Comparison of ENCODE assay signal across 8 cellular contexts in genomic region chr3:8964436-8965370, GRCh38. TPM values are rescaled to one million over a fixed set of nuclear protein-coding genes. Genes with fewer than 3 reads are reported as not detected.
DNase-seq lines count a peak whose midpoint lies in the region; ATAC-seq, FAIRE-seq and TF ChIP-seq lines count a peak whose summit lies in the region.

No MANE protein-coding gene starts in this region.

- H3K4me3 ChIP-seq in A549 (no peak overlapping the region), HEK293 (ENCODE audit: low read depth, low read length) (no peak overlapping the region), adrenal gland (no peak overlapping the region), spleen (no peak overlapping the region)

- TF ChIP-seq RAD21 in A549 (conservative IDR thresholded peaks at IDR 0.05 in 1 of 2, IDR thresholded peaks at IDR 0.05 in 1 of 2): no peak

- peak; percentile 10 to 50; a peak in 3 of 6 replicates for ATAC-seq in A549
- ATAC-seq in HG02970 (IDR thresholded peaks at IDR 0.05; ENCODE audit: low FRiP score, unreplicated experiment): no peak
- ATAC-seq in Right ventricle myocardium inferior: no peak

- FAIRE-seq in A549 (lab: Jason Lieb, UNC): no peak

- H3K4me2 ChIP-seq in A549: peak overlapping the region; percentile 82

- TF ChIP-seq POLR2A in A549 (IDR thresholded peaks at IDR 0.05; ENCODE audit: low read length) (no peak), adrenal gland (IDR thresholded peaks at IDR 0.05) (no peak), spleen (IDR thresholded peaks at IDR 0.05) (no peak)

- H3K9me3 ChIP-seq in A549 (no peaks in the 10 kb centered on the region), HEK293 (ENCODE audit: control insufficient read depth, insufficient read depth, low read depth, low read length) (no peaks in the 10 kb centered on the region), adrenal gland (replicated peaks in 1 of 3) (no peaks in the 10 kb centered on the region), spleen (no peaks in the 10 kb centered on the region)

- H3K4me1 ChIP-seq in A549: peaks cover 30% of the 10 kb centered on the region
- peaks cover 5% of the 10 kb centered on the region; the same call in 1 of the 2 replicates for H3K4me1 ChIP-seq in HEK293 (ENCODE audit: control insufficient read depth, insufficient read depth, low read length)
- peaks cover 6 to 12% of the 10 kb centered on the region in 2 donors for H3K4me1 ChIP-seq in adrenal gland (replicated peaks in 1 of 2)
- peaks cover 13 to 40% (median 19%) of the 10 kb centered on the region in 6 donors for H3K4me1 ChIP-seq in spleen

- peaks cover 3 to 5% of the 10 kb centered on the region in 2 experiments; a peak in 2 of 3 replicates for H3K36me3 ChIP-seq in HEK293 (ENCODE audit: control insufficient read depth in 2 of 2, insufficient read depth in 1 of 2, low read length in 2 of 2)
- H3K36me3 ChIP-seq in adrenal gland (replicated peaks in 1 of 2): no peaks in the 10 kb centered on the region
- no peaks in the 10 kb centered on the region for H3K36me3 ChIP-seq in spleen

- DNase-seq in A549 (ENCODE audit: low read depth in 1 of 2, low spot score in 1 of 2): peak; percentile 47 to 75
- peak in 4 of 7 donors; percentile 23 to 57 (median 38) for DNase-seq in adrenal gland
- DNase-seq in islet precursor cell: peak; percentile 90
- no peak for DNase-seq in spleen
- DNase-seq in Right ventricle myocardium inferior (ENCODE audit: missing footprints): no peak
- no peak for DNase-seq in activated CD8-positive, alpha-beta memory T cell treated with anti-CD3 and anti-CD28 coated beads for 24 hours

- H3K27ac ChIP-seq in A549 (peak overlapping the region; percentile 2 to 86; a peak in 5 of 6 replicates), HEK293 (ENCODE audit: extremely low read depth, low read depth, low read length) (no peak overlapping the region), adrenal gland (no peak overlapping the region), spleen (no peak overlapping the region)

- CTCF ChIA-PET in A549 (lab: Yijun Ruan, JAX): interaction anchor here (1.8 to 13.2 kb wide), 2 partner anchors 195 to 338 kb away, joined by 6 to 77 read pairs; partner anchors contain the start of gene OXTR
- CTCF ChIA-PET in HEK293 (lab: Yijun Ruan, JAX): interaction anchor here (0.7 to 11.7 kb wide), 5 partner anchors 10 to 611 kb away, joined by 4 to 136 read pairs (median 4); partner anchors contain the start of gene OXTR

- POLR2A ChIA-PET in A549 (lab: Yijun Ruan, JAX): interaction anchor here (0.5 to 1.4 kb wide), 3 partner anchors 398 to 925 kb away, joined by 3 to 4 read pairs (median 3); partner anchors contain the start of genes SETD5 and THUMPD3
- POLR2A ChIA-PET in HEK293 (lab: Yijun Ruan, JAX): no interaction called here

- TF ChIP-seq CTCF in A549 (IDR thresholded peaks at IDR 0.05): no peak
- TF ChIP-seq CTCF in HEK293 (tag by site-specific recombination; IDR thresholded peaks at IDR 0.05): no peak
- no peak for TF ChIP-seq CTCF in adrenal gland (IDR thresholded peaks at IDR 0.05)
- no peak for TF ChIP-seq CTCF in spleen (IDR thresholded peaks at IDR 0.05 in 8 of 11, conservative IDR thresholded peaks at IDR 0.05 in 3 of 11)

- H3K27me3 ChIP-seq in adrenal gland (no peaks in the 10 kb centered on the region), spleen (replicated peaks in 1 of 7) (peaks cover 0 to 18% (median 0%) of the 10 kb centered on the region in 7 donors)

- no peak for TF ChIP-seq EP300 in A549 (IDR thresholded peaks at IDR 0.05)

- intact Hi-C loops in adrenal gland (cut with DNase I) (no loop called here), spleen (cut with DNase I; ENCODE audit: low total_unique reads) (no loop called here), Right ventricle myocardium inferior (cut with DNase I) (no loop called here)

- WGBS in A549 (ENCODE audit: missing lambda C conversion rate): 60% methylated on average over 11 of the region's 11 CpGs
- WGBS in adrenal gland, 4 donors: 60 to 64% (median 62%) methylated on average over 11 of the region's 11 CpGs
- 86 to 88% (median 86%) methylated on average over 11 of the region's 11 CpGs for WGBS in spleen, 5 donors

TF ChIP-seq in A549, 52 proteins besides CTCF, POLR2A, EP300 and RAD21:
- no peak for TF ChIP-seq FOSL2 (IDR thresholded peaks at IDR 0.05)
- peak; percentile 30; the same call in 1 of the 2 replicates for TF ChIP-seq FOSL2 (CRISPR knock-in tag; IDR thresholded peaks at IDR 0.05)
- no peak for TF ChIP-seq HES2 (IDR thresholded peaks at IDR 0.05)
TF ChIP-seq in A549: peak in this region for 1.

TF ChIP-seq in HEK293, 187 proteins besides CTCF, POLR2A, EP300 and RAD21:
- peak; percentile 54; the same call in 1 of the 2 replicates for TF ChIP-seq PRDM1 (tag by site-specific recombination; IDR thresholded peaks at IDR 0.05)
- no peak for TF ChIP-seq BCL11A (tag by site-specific recombination; IDR thresholded peaks at IDR 0.05; ENCODE audit: low read depth)
- peak; percentile 74 for TF ChIP-seq EGR2 (tag by site-specific recombination; IDR thresholded peaks at IDR 0.05; ENCODE audit: low read depth)
- TF ChIP-seq ZFHX2 (tag by site-specific recombination; conservative IDR thresholded peaks at IDR 0.05): peak; percentile 58

RNA-seq across cellular contexts. Expression of gene RAD18, which starts 1.4 kb away (rescaled TPM):
- polyA plus RNA-seq in A549 (2011; rRNA removed) (16.3 and 23.2 TPM in 2 replicates), A549 (2017; fragmentation: RNase III; extraction: RNeasy Plus Mini Kit Qiagen cat#74134 plus additional on column Dnase treatment) (11.6 to 12.9 TPM (median 11.8 TPM) in 3 replicates), adrenal gland (1 to 10 TPM; 2.0 to 5.9 (median 3.5) TPM), spleen (1 to 10 TPM; 1.6 to 3.0 (median 2.2) TPM)
- polyA plus RNA-seq in A549 (2012; cell fraction: cytosol; rRNA removed): 7.7 and 7.9 TPM in 2 replicates
- 11.2 and 16.8 TPM in 2 replicates for polyA plus RNA-seq in A549 (2012; cell fraction: nucleus; rRNA removed)
- polyA minus RNA-seq in A549 (2011; rRNA and poly(A)+ RNA removed): 11.5 and 14.1 TPM in 2 replicates
- total RNA-seq in adrenal gland (10 to 100 TPM in 3 of 8 donors, 1 to 10 TPM in 5; 3.4 to 11.4 (median 9.3) TPM), spleen (10 to 100 TPM in 6 of 7 donors, 1 to 10 TPM in 1; 6.3 to 20.7 (median 14.9) TPM), Right ventricle myocardium inferior (7.5 TPM)

Comparison
In these comparisons a context has a peak if more than half of its experiments do, and no peak if none do; other contexts are left out.
1. ATAC-seq: peak in A549 (2 of 2); none in HG02970 (single experiment) and Right ventricle myocardium inferior (single experiment).
2. DNase-seq: peak in A549 (2 of 2), adrenal gland (4 of 7) and islet precursor cell (single experiment); none in spleen (single experiment), Right ventricle myocardium inferior (single experiment) and activated CD8-positive, alpha-beta memory T cell treated with anti-CD3 and anti-CD28 coated beads for 24 hours (single experiment).
3. H3K27ac ChIP-seq: peak in A549 (2 of 2); none in HEK293 (single experiment), adrenal gland (0 of 5) and spleen (0 of 8).